ENCODE assay signal across 19 cellular contexts in the genomic region with DNA sequence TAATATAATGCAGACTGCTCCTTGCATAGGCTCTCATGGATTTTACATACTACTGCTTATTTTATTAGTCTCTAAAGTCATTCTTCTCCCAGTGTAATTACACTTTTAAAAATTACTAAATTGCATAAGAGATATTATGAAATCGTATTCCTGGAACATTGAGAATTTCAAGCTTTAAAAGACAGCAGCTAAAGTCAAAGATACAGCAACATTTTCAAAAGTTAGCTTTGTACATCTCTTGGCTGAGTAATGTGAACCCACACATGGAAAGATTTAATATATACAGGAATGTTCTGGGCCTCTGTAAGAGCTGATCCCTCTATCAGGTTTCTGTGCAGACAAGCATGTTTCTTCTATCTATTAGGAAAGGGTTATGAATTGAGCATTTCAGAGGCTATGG.
DNase-seq lines count a peak whose midpoint lies in the region; ATAC-seq and TF ChIP-seq lines count a peak whose summit lies in the region.
"Had no signal": no experiment of that assay in that cellular context is flagged by ENCODE, and none has a peak within 500 bp of the region (broad histone marks: within the 10 kb centered on the region; RNA-seq: fewer than 3 reads in every experiment).

No MANE protein-coding gene starts in this region.

- TF ChIP-seq POLR2A in body of pancreas (IDR thresholded peaks at IDR 0.05) = no peak

- peaks cover 24% of the 10 kb centered on the region for H3K4me1 Mint-ChIP-seq in CD14-positive monocyte
- H3K4me1 Mint-ChIP-seq: stimulated activated memory B cell treated with anti-CD40 and anti-IgM and Interleukin-4, amounts not matched to agents 10 μg/mL and 1 μg/mL and 100 μg/mL, for 72 hours had no signal

- intact Hi-C loops in left ventricle myocardium inferior (cut with micrococcal nuclease) = no loop called here
- intact Hi-C loops in cardiac septum (cut with DNase I) = loop anchor here (5.0 to 10.0 kb wide), 2 partner anchors 94 to 867 kb away; no protein-coding TSS in a partner anchor
- intact Hi-C loops in body of pancreas (cut with DNase I) = no loop called here
- intact Hi-C loops in CD14-positive monocyte (cut with micrococcal nuclease) = loop anchor here in 1 of 2 donors (10.0 kb wide), 1 partner anchor 107 kb away; no protein-coding TSS in a partner anchor

- TF ChIP-seq CTCF in left ventricle myocardium inferior (IDR thresholded peaks at IDR 0.05; ENCODE audit: borderline replicate concordance) (no peak), body of pancreas (IDR thresholded peaks at IDR 0.05) (no peak), CD14-positive monocyte (IDR thresholded peaks at IDR 0.05) (no peak)

- H3K27me3 ChIP-seq in left ventricle myocardium inferior (ENCODE audit: low read depth) = no peaks in the 10 kb centered on the region
- H3K27me3 ChIP-seq in body of pancreas = no peaks in the 10 kb centered on the region
- H3K27me3 ChIP-seq: dorsolateral prefrontal cortex, neural progenitor cell, SJSA1, transverse colon had no signal

- no peak overlapping the region for H3K4me3 Mint-ChIP-seq in CD14-positive monocyte
- H3K4me3 Mint-ChIP-seq: activated naive CD8-positive, alpha-beta T cell; activated T-helper 1 cell treated with anti-CD3 and anti-CD28 coated beads, Interleukin-12 subunit alpha, Interleukin-12 subunit beta, Interleukin-2, Interleukin-4 antibody, amounts not matched to agents 30 ng/mL and 10 ng/mL and 1 ng/mL, durations not matched to agents 14 hours and 24 hours and 36 hours; neural progenitor cell; stimulated activated memory B cell treated with anti-CD40 and anti-IgM and Interleukin-4, amounts not matched to agents 10 μg/mL and 1 μg/mL and 100 μg/mL, for 72 hours had no signal

- H3K9me3 Mint-ChIP-seq in CD14-positive monocyte = peaks cover 0 to 2% (median 0%) of the 10 kb centered on the region in 7 donors
- H3K9me3 Mint-ChIP-seq: activated T-helper 1 cell treated with anti-CD3 and anti-CD28 coated beads, Interleukin-12 subunit alpha, Interleukin-12 subunit beta, Interleukin-2, Interleukin-4 antibody, amounts not matched to agents 30 ng/mL and 10 ng/mL and 1 ng/mL, durations not matched to agents 14 hours and 24 hours and 36 hours; stimulated activated memory B cell treated with anti-CD40 and anti-IgM and Interleukin-4, amounts not matched to agents 10 μg/mL and 1 μg/mL and 100 μg/mL, for 72 hours had no signal

- H3K9me3 ChIP-seq in left ventricle myocardium inferior (replicated peaks) (no peaks in the 10 kb centered on the region), body of pancreas (no peaks in the 10 kb centered on the region)
- H3K9me3 ChIP-seq: SJSA1, transverse colon had no signal

- WGBS in body of pancreas, 2 donors = 71 to 85% methylated on average over 1 of the region's 1 CpG

- H3K36me3 Mint-ChIP-seq in CD14-positive monocyte = no peaks in the 10 kb centered on the region
- H3K36me3 Mint-ChIP-seq: stimulated activated memory B cell treated with anti-CD40 and anti-IgM and Interleukin-4, amounts not matched to agents 10 μg/mL and 1 μg/mL and 100 μg/mL, for 72 hours had no signal

- no peak overlapping the region for H3K27ac Mint-ChIP-seq in CD14-positive monocyte
- H3K27ac Mint-ChIP-seq: activated naive CD8-positive, alpha-beta T cell; activated T-helper 1 cell treated with anti-CD3 and anti-CD28 coated beads, Interleukin-12 subunit alpha, Interleukin-12 subunit beta, Interleukin-2, Interleukin-4 antibody, amounts not matched to agents 30 ng/mL and 10 ng/mL and 1 ng/mL, durations not matched to agents 14 hours and 24 hours and 36 hours; neural progenitor cell; stimulated activated memory B cell treated with anti-CD40 and anti-IgM and Interleukin-4, amounts not matched to agents 10 μg/mL and 1 μg/mL and 100 μg/mL, for 72 hours had no signal

- no peak overlapping the region for H3K4me3 ChIP-seq in left ventricle myocardium inferior
- H3K4me3 ChIP-seq in body of pancreas = no peak overlapping the region
- H3K4me3 ChIP-seq: dorsolateral prefrontal cortex, neural progenitor cell, SJSA1, transverse colon had no signal

- no peaks in the 10 kb centered on the region for H3K36me3 ChIP-seq in left ventricle myocardium inferior
- H3K36me3 ChIP-seq in body of pancreas (replicated peaks in 1 of 2; ENCODE audit: insufficient read depth in 1 of 2, low read depth in 2 of 2) = no peaks in the 10 kb centered on the region
- H3K36me3 ChIP-seq: neural progenitor cell, SJSA1, transverse colon had no signal

- ATAC-seq in body of pancreas (peak; percentile 27), GM18867 (IDR thresholded peaks at IDR 0.05; ENCODE audit: unreplicated experiment) (no peak)
- ATAC-seq: PC-3; stimulated activated memory B cell treated with anti-CD40 and anti-IgM and Interleukin-4, amounts not matched to agents 10 μg/mL and 1 μg/mL and 100 μg/mL, for 72 hours had no signal

- H3K27me3 Mint-ChIP-seq in CD14-positive monocyte (ENCODE audit: low read depth in 3 of 3) = peaks cover 0 to 1% (median 0%) of the 10 kb centered on the region in 3 donors
- H3K27me3 Mint-ChIP-seq: activated naive CD8-positive, alpha-beta T cell; stimulated activated memory B cell treated with anti-CD40 and anti-IgM and Interleukin-4, amounts not matched to agents 10 μg/mL and 1 μg/mL and 100 μg/mL, for 72 hours had no signal

- DNase-seq in left ventricle myocardium inferior = no peak
- DNase-seq in cardiac septum (ENCODE audit: low spot score) = no peak
- DNase-seq in body of pancreas = no peak
- DNase-seq in iris pigment epithelial cell (ENCODE audit: low read depth) = peak; percentile 79
- DNase-seq in CD14-positive monocyte (ENCODE audit: low spot score) = no peak
- DNase-seq in NCI-H1436 (lab: John Stamatoyannopoulos, UW) = no peak
- DNase-seq in COR-L47 (lab: John Stamatoyannopoulos, UW) = no peak
- DNase-seq: DND-41; dorsolateral prefrontal cortex; HCEC 1CT; PC-3; stimulated activated CD4-positive, alpha-beta T cell treated with anti-CD3 and anti-CD28 coated beads, Interleukin-15, amount 100 ng/mL, for 24 hours; transverse colon had no signal

- H3K4me1 ChIP-seq in left ventricle myocardium inferior (peaks cover 64% of the 10 kb centered on the region), body of pancreas (peaks cover 24% of the 10 kb centered on the region)
- H3K4me1 ChIP-seq: SJSA1 had no signal

- H3K27ac ChIP-seq in left ventricle myocardium inferior (replicated peaks) = peak overlapping the region; percentile 72
- no peak overlapping the region for H3K27ac ChIP-seq in body of pancreas
- H3K27ac ChIP-seq: neural progenitor cell, SJSA1, transverse colon had no signal
